ENCODE assay signal across 23 cellular contexts in genomic region chr16:76897816-76898215, GRCh38.
"Had no signal": no experiment of that assay in that cellular context is flagged by ENCODE, and none has a peak within 500 bp of the region (broad histone marks: within the 10 kb centered on the region; RNA-seq: fewer than 3 reads in every experiment).

No MANE protein-coding gene starts in this region.

- H3K4me3 Mint-ChIP-seq: activated CD4-positive, alpha-beta memory T cell treated with anti-CD3 and anti-CD28 coated beads for 36 hours; activated CD4-positive, alpha-beta T cell treated with anti-CD3 and anti-CD28 coated beads, Interleukin-2, amount 10 ng/mL, durations not matched to agents 24 days and 14 days; activated naive CD8-positive, alpha-beta T cell treated with anti-CD3 and anti-CD28 coated beads, Interleukin-2, amount 50 U/mL, for 24 hours; activated T-cell treated with anti-CD3 and anti-CD28 coated beads, Interleukin-2, amount 50 U/mL, for 4 hours; brain; T-helper 1 cell treated with Interleukin-12 subunit alpha and Interleukin-12 subunit beta and Interleukin-4 antibody, amounts not matched to agents 30 μg/mL and 1 μg/mL, for 36 hours; WTC11 had no signal

- H3K4me1 Mint-ChIP-seq: activated CD4-positive, alpha-beta T cell treated with anti-CD3 and anti-CD28 coated beads, Interleukin-2, amount 10 ng/mL, durations not matched to agents 24 days and 14 days; activated naive CD8-positive, alpha-beta T cell treated with anti-CD3 and anti-CD28 coated beads, Interleukin-2, amount 50 U/mL, for 24 hours; WTC11 had no signal

- H3K9me3 Mint-ChIP-seq: activated CD4-positive, alpha-beta T cell treated with anti-CD3 and anti-CD28 coated beads, Interleukin-2, amount 10 ng/mL, durations not matched to agents 24 days and 14 days; activated T-cell treated with anti-CD3 and anti-CD28 coated beads, Interleukin-2, amount 50 U/mL, for 4 hours; T-helper 1 cell treated with Interleukin-12 subunit alpha and Interleukin-12 subunit beta and Interleukin-4 antibody, amounts not matched to agents 30 μg/mL and 1 μg/mL, for 36 hours had no signal

- H3K27me3 Mint-ChIP-seq: activated CD4-positive, alpha-beta memory T cell treated with anti-CD3 and anti-CD28 coated beads for 36 hours; activated CD4-positive, alpha-beta T cell treated with anti-CD3 and anti-CD28 coated beads, Interleukin-2, amount 10 ng/mL, durations not matched to agents 24 days and 14 days; activated naive CD8-positive, alpha-beta T cell treated with anti-CD3 and anti-CD28 coated beads, Interleukin-2, amount 50 U/mL, for 24 hours had no signal

- ATAC-seq: activated naive CD4-positive, alpha-beta T cell treated with anti-CD3 and anti-CD28 coated beads, Interleukin-2, amount 50 U/mL, for 72 hours; activated naive CD8-positive, alpha-beta T cell treated with anti-CD3 and anti-CD28 coated beads, Interleukin-2, amount 50 U/mL, for 24 hours; activated T-cell treated with anti-CD3 and anti-CD28 coated beads, Interleukin-2, amount 50 U/mL, for 4 hours; WTC11 had no signal

- H3K27ac Mint-ChIP-seq: activated CD4-positive, alpha-beta memory T cell treated with anti-CD3 and anti-CD28 coated beads for 36 hours; activated CD4-positive, alpha-beta T cell treated with anti-CD3 and anti-CD28 coated beads, Interleukin-2, amount 10 ng/mL, durations not matched to agents 24 days and 14 days; activated naive CD4-positive, alpha-beta T cell treated with anti-CD3 and anti-CD28 coated beads, Interleukin-2, amount 50 U/mL, for 72 hours; activated naive CD8-positive, alpha-beta T cell treated with anti-CD3 and anti-CD28 coated beads, Interleukin-2, amount 50 U/mL, for 24 hours; brain; T-helper 1 cell treated with Interleukin-12 subunit alpha and Interleukin-12 subunit beta and Interleukin-4 antibody, amounts not matched to agents 30 μg/mL and 1 μg/mL, for 36 hours; WTC11 had no signal

- DNase-seq: activated CD4-positive, alpha-beta memory T cell treated with anti-CD3 and anti-CD28 coated beads for 36 hours; activated CD4-positive, alpha-beta T cell treated with anti-CD3 and anti-CD28 coated beads, Interleukin-2, amount 10 ng/mL, durations not matched to agents 24 days and 14 days; activated CD4-positive, CD25-positive, alpha-beta regulatory T cell treated with anti-CD3 and anti-CD28 coated beads, Interleukin-2, amount 50 U/mL, for 72 hours; activated CD8-positive, alpha-beta memory T cell treated with anti-CD3 and anti-CD28 coated beads for 24 hours; activated effector memory CD4-positive, alpha-beta T cell treated with anti-CD3 and anti-CD28 coated beads, Interleukin-2, amount 50 U/mL, for 16 hours; activated naive CD4-positive, alpha-beta T cell treated with Interleukin-2 at 50 U/mL for 16 hours; activated naive CD8-positive, alpha-beta T cell treated with anti-CD3 and anti-CD28 coated beads, Interleukin-2, amount 50 U/mL, for 24 hours; activated T-cell treated with anti-CD3 and anti-CD28 coated beads, Interleukin-2, amount 50 U/mL, for 4 hours; amygdala; cerebellar nuclear complex; MM.1S; NCI-H1105; NCI-H1436; NCI-H1694 treated with DMSO at 0.1 percent for 48 hours; NCI-H2029 treated with DMSO at 0.1 percent for 48 hours; NCI-H345; NCI-H510A treated with DMSO at 0.1 percent for 48 hours; NCI-H69; SHP77 treated with DMSO at 0.1 percent for 48 hours had no signal

- H3K36me3 Mint-ChIP-seq: activated CD4-positive, alpha-beta memory T cell treated with anti-CD3 and anti-CD28 coated beads for 36 hours; activated naive CD4-positive, alpha-beta T cell treated with anti-CD3 and anti-CD28 coated beads, Interleukin-2, amount 50 U/mL, for 72 hours had no signal
